ENCODE assay signal across 1 cellular context in the genomic region with DNA sequence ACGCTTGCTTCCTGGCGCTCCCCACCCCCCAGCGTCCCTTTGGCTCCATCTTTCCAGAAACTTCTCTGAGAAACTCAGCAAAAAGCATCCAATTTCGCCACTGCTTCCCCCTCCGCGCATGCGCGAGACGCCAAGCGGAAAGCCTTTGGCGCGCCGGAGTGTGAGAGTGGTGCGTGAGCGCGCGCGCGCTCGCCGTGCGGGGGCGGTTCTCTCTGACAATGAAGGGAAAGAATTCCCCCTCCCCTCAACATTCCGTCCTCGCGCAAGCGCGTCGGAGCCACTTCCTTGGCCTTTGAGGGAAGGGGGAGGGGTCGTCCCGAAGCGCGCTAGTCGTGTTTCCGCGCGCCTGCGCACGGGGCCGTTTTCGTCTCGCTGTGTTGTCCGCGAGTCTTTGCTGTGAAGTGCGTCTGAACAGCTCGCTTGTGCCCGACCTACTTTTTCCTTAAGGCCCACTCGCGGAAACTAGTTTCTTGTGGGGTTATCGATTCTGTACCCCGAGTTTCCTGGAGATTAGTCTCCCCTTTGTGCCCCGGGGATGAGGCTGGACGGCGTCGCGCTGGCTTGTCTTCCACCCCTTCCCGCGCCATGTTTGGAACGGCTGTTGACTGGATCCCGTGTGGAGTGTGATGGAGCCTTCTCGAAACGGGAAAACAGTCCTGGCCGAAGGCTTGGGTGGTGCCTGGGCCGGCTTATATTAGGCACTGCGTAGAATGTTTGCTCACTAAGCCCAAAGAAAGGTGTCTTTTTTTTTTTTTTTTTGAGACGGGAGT.
TF ChIP-seq lines count a peak whose summit lies in the region.

No MANE protein-coding gene starts in this region.

TF ChIP-seq in HepG2, 621 proteins besides CTCF, POLR2A, EP300 and RAD21 (continued from another document and continues in another):
- TF ChIP-seq ZNF280D (CRISPR knock-in tag; IDR thresholded peaks at IDR 0.05) (no peak), HMG20A (CRISPR knock-in tag; IDR thresholded peaks at IDR 0.05; ENCODE audit: borderline replicate concordance) (0 out of 2 replicates have a peak, but pooled peaks have one; percentile 16), ZNF780A (CRISPR knock-in tag; IDR thresholded peaks at IDR 0.05) (no peak), MTF2 (CRISPR knock-in tag; IDR thresholded peaks at IDR 0.05; ENCODE audit: borderline replicate concordance) (no peak), ZSCAN25 (CRISPR knock-in tag; IDR thresholded peaks at IDR 0.05) (no peak), FOXK2 (IDR thresholded peaks at IDR 0.05) (no peak), SP1 (IDR thresholded peaks at IDR 0.05) (no peak), SP1 (CRISPR knock-in tag; IDR thresholded peaks at IDR 0.05) (peak; percentile 29), ZNF362 (CRISPR knock-in tag; IDR thresholded peaks at IDR 0.05; ENCODE audit: borderline replicate concordance) (peak; percentile 7; the same call in 1 of the 2 replicates), ZNF775 (CRISPR knock-in tag; IDR thresholded peaks at IDR 0.05; ENCODE audit: borderline replicate concordance) (no peak), ZNF331 (CRISPR knock-in tag; IDR thresholded peaks at IDR 0.05) (peak; percentile 78; the same call in 1 of the 2 replicates), CEBPB (IDR thresholded peaks at IDR 0.05; ENCODE audit: borderline replicate concordance, low read depth, low read length) (peak; percentile 50; the same call in 1 of the 2 replicates), NR2C2 (CRISPR knock-in tag; IDR thresholded peaks at IDR 0.05; ENCODE audit: borderline replicate concordance) (no peak), ZBTB42 (CRISPR knock-in tag; IDR thresholded peaks at IDR 0.05) (no peak), NR2F6 (IDR thresholded peaks at IDR 0.05) (no peak), NR2F6 (CRISPR knock-in tag; IDR thresholded peaks at IDR 0.05) (no peak), ZNF790 (CRISPR knock-in tag; IDR thresholded peaks at IDR 0.05; ENCODE audit: borderline replicate concordance) (peak; percentile 75; the same call in 1 of the 2 replicates), MED8 (CRISPR knock-in tag; IDR thresholded peaks at IDR 0.05; ENCODE audit: insufficient replicate concordance) (no peak), SMAD3 (CRISPR knock-in tag; IDR thresholded peaks at IDR 0.05) (no peak), PITX1 (CRISPR knock-in tag; IDR thresholded peaks at IDR 0.05) (no peak), PHB2 (IDR thresholded peaks at IDR 0.05; ENCODE audit: partially characterized antibody) (no peak), TAF15 (IDR thresholded peaks at IDR 0.05; ENCODE audit: low read depth, low read length, poor library complexity, severe bottlenecking) (no peak), ATM (IDR thresholded peaks at IDR 0.05; ENCODE audit: borderline replicate concordance) (no peak), ZNF276 (CRISPR knock-in tag; IDR thresholded peaks at IDR 0.05; ENCODE audit: low read depth) (no peak), ATF7 (IDR thresholded peaks at IDR 0.05) (no peak), ATF7 (CRISPR knock-in tag; IDR thresholded peaks at IDR 0.05) (no peak), ZSCAN12 (CRISPR knock-in tag; IDR thresholded peaks at IDR 0.05) (no peak)
- TF ChIP-seq, protein P1, sequence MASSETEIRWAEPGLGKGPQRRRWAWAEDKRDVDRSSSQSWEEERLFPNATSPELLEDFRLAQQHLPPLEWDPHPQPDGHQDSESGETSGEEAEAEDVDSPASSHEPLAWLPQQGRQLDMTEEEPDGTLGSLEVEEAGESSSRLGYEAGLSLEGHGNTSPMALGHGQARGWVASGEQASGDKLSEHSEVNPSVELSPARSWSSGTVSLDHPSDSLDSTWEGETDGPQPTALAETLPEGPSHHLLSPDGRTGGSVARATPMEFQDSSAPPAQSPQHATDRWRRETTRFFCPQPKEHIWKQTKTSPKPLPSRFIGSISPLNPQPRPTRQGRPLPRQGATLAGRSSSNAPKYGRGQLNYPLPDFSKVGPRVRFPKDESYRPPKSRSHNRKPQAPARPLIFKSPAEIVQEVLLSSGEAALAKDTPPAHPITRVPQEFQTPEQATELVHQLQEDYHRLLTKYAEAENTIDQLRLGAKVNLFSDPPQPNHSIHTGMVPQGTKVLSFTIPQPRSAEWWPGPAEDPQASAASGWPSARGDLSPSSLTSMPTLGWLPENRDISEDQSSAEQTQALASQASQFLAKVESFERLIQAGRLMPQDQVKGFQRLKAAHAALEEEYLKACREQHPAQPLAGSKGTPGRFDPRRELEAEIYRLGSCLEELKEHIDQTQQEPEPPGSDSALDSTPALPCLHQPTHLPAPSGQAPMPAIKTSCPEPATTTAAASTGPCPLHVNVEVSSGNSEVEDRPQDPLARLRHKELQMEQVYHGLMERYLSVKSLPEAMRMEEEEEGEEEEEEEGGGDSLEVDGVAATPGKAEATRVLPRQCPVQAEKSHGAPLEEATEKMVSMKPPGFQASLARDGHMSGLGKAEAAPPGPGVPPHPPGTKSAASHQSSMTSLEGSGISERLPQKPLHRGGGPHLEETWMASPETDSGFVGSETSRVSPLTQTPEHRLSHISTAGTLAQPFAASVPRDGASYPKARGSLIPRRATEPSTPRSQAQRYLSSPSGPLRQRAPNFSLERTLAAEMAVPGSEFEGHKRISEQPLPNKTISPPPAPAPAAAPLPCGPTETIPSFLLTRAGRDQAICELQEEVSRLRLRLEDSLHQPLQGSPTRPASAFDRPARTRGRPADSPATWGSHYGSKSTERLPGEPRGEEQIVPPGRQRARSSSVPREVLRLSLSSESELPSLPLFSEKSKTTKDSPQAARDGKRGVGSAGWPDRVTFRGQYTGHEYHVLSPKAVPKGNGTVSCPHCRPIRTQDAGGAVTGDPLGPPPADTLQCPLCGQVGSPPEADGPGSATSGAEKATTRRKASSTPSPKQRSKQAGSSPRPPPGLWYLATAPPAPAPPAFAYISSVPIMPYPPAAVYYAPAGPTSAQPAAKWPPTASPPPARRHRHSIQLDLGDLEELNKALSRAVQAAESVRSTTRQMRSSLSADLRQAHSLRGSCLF (CRISPR knock-in tag; IDR thresholded peaks at IDR 0.05; ENCODE audit: borderline replicate concordance), result no peak
- TF ChIP-seq, protein P2, sequence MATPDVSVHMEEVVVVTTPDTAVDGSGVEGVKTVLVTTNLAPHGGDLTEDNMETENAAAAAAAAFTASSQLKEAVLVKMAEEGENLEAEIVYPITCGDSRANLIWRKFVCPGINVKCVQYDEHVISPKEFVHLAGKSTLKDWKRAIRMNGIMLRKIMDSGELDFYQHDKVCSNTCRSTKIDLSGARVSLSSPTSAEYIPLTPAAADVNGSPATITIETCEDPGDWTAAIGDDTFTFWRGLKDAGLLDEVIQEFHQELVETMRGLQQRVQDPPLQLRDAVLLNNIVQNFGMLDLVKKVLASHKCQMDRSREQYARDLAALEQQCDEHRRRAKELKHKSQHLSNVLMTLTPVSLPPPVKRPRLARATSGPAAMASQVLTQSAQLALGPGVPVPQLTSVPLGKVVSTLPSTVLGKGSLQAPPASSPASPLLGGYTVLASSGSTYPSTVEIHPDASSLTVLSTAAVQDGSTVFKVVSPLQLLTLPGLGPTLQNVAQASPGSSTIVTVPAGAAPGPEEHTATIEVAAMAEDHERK (CRISPR knock-in tag; IDR thresholded peaks at IDR 0.05; ENCODE audit: low read depth), result peak; percentile 74
- TF ChIP-seq, protein P3, sequence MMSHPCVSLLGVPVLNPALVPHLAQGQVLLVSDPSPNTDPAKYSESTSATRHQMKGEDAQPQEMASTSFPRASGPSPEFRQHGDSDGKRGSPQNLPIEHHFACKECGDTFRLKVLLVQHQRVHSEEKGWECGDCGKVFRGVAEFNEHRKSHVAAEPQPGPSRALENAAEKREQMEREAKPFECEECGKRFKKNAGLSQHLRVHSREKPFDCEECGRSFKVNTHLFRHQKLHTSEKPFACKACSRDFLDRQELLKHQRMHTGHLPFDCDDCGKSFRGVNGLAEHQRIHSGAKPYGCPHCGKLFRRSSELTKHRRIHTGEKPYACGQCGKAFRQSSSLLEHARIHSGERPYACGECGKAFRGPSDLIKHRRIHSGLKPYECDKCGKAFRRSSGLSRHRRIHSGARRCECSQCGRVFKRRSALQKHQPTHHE (CRISPR knock-in tag; IDR thresholded peaks at IDR 0.05; ENCODE audit: borderline replicate concordance), result peak; percentile 48; the same call in 1 of the 2 replicates
- TF ChIP-seq, protein P4, sequence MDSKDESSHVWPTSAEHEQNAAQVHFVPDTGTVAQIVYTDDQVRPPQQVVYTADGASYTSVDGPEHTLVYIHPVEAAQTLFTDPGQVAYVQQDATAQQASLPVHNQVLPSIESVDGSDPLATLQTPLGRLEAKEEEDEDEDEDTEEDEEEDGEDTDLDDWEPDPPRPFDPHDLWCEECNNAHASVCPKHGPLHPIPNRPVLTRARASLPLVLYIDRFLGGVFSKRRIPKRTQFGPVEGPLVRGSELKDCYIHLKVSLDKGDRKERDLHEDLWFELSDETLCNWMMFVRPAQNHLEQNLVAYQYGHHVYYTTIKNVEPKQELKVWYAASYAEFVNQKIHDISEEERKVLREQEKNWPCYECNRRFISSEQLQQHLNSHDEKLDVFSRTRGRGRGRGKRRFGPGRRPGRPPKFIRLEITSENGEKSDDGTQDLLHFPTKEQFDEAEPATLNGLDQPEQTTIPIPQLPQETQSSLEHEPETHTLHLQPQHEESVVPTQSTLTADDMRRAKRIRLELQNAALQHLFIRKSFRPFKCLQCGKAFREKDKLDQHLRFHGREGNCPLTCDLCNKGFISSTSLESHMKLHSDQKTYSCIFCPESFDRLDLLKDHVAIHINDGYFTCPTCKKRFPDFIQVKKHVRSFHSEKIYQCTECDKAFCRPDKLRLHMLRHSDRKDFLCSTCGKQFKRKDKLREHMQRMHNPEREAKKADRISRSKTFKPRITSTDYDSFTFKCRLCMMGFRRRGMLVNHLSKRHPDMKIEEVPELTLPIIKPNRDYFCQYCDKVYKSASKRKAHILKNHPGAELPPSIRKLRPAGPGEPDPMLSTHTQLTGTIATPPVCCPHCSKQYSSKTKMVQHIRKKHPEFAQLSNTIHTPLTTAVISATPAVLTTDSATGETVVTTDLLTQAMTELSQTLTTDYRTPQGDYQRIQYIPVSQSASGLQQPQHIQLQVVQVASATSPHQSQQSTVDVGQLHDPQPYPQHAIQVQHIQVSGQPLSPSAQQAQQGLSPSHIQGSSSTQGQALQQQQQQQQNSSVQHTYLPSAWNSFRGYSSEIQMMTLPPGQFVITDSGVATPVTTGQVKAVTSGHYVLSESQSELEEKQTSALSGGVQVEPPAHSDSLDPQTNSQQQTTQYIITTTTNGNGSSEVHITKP (CRISPR knock-in tag; IDR thresholded peaks at IDR 0.05; ENCODE audit: low read depth), result no peak; the same call in 1 of the 2 replicates
